Comparison of ENCODE assay signal across 8 cellular contexts in the genomic region with DNA sequence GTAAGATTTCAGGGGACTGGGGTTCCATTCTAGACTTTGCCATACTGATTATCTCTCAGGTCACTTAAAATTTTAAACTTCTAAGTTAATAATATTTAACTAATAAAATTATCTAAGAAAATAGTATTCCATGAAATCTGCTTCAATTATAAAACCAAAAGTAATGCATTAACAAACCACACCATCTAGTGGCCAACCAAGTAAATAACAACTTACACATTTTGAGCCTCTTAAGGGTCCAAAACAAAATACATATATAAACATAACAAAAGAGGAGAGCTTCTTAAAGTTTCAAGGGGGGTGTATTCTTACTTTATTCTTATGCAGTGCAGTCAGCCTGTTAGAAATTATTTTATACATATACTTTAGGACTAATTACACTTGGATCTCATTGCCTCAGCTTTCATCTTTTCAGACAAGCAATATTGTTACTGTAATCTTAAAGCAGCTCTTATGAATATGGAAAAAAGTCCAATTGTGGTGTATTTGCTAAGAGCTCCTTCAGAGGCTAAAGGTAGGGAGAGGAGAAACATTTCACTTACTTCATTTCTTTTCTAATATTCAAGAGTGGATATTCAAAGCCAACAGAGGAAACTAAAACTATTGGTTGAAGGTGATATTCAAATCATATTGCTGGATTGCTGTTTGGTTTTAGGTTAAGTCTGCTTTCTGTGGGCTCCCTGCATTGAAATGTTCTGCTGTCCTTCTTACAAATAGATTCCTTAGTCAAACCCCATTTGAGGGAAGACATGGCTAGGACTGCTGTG.
A peak's percentile ranks its signal among the peaks of the same experiment; 100 is the strongest.
DNase-seq lines count a peak whose midpoint lies in the region; ATAC-seq and TF ChIP-seq lines count a peak whose summit lies in the region.

No MANE protein-coding gene starts in this region.

- H3K27ac Mint-ChIP-seq in memory B cell = peak overlapping the region; percentile 80
- H3K27ac Mint-ChIP-seq in activated naive CD4-positive, alpha-beta T cell treated with anti-CD3 and anti-CD28 coated beads, Interleukin-2, amount 50 U/mL, for 72 hours = no peak overlapping the region

- no peaks in the 10 kb centered on the region for H3K9me3 Mint-ChIP-seq in memory B cell
- H3K9me3 Mint-ChIP-seq in activated naive CD4-positive, alpha-beta T cell treated with anti-CD3 and anti-CD28 coated beads, Interleukin-2, amount 50 U/mL, for 72 hours = no peaks in the 10 kb centered on the region

- ATAC-seq in GM18498 (IDR thresholded peaks at IDR 0.05; ENCODE audit: unreplicated experiment) (peak; percentile 46), HG02840 (IDR thresholded peaks at IDR 0.05; ENCODE audit: low FRiP score, unreplicated experiment) (peak; percentile 25), memory B cell (ENCODE audit: low read depth) (peak; percentile 32)
- ATAC-seq in activated naive CD4-positive, alpha-beta T cell treated with anti-CD3 and anti-CD28 coated beads, Interleukin-2, amount 50 U/mL, for 72 hours = no peak

- peaks cover 11% of the 10 kb centered on the region for H3K36me3 Mint-ChIP-seq in memory B cell
- peaks cover 0 to 16% of the 10 kb centered on the region in 2 donors for H3K36me3 Mint-ChIP-seq in activated naive CD4-positive, alpha-beta T cell treated with anti-CD3 and anti-CD28 coated beads, Interleukin-2, amount 50 U/mL, for 72 hours

- H3K4me1 Mint-ChIP-seq in memory B cell = peaks cover 6% of the 10 kb centered on the region

- no peak overlapping the region for H3K4me3 Mint-ChIP-seq in memory B cell

- no peaks in the 10 kb centered on the region for H3K27me3 Mint-ChIP-seq in memory B cell

- peak; percentile 44 for TF ChIP-seq CTCF in AG09309 (IDR thresholded peaks at IDR 0.05; ENCODE audit: control insufficient read depth, insufficient read depth, low read depth, low read length, missing control alignments)
- TF ChIP-seq CTCF in cardiac fibroblast (IDR thresholded peaks at IDR 0.05; ENCODE audit: low read depth, low read length) = peak; percentile 53

- H3K4me3 ChIP-seq in AG09309 (ENCODE audit: control insufficient read depth, low read depth, low read length) = no peak overlapping the region
- no peak overlapping the region for H3K4me3 ChIP-seq in cardiac fibroblast (replicated peaks in 1 of 2; ENCODE audit: low read depth in 2 of 2, low read length in 2 of 2)

- DNase-seq in AG09309 (ENCODE audit: low read depth) (peak; percentile 4), NCI-H345 (lab: John Stamatoyannopoulos, UW) (peak; percentile 20), cardiac fibroblast (ENCODE audit: low read depth in 2 of 2) (peak; percentile 61 to 66), memory B cell (ENCODE audit: low spot score in 2 of 2) (peak in 1 of 2 donors; percentile 13), GM19240 (ENCODE audit: insufficient read length, low spot score) (no peak)
- no peak for DNase-seq in activated naive CD4-positive, alpha-beta T cell treated with anti-CD3 and anti-CD28 coated beads, Interleukin-2, amount 50 U/mL, for 72 hours (ENCODE audit: low spot score in 2 of 2)

Comparison
In these comparisons a context has a peak if more than half of its experiments do, and no peak if none do; other contexts are left out.
1. DNase-seq: peak in AG09309 (single experiment), NCI-H345 (single experiment) and cardiac fibroblast (2 of 2); none in activated naive CD4-positive, alpha-beta T cell treated with anti-CD3 and anti-CD28 coated beads, Interleukin-2, amount 50 U/mL, for 72 hours (0 of 2) and GM19240 (single experiment).
2. ATAC-seq: peak in GM18498 (single experiment), HG02840 (single experiment) and memory B cell (single experiment); none in activated naive CD4-positive, alpha-beta T cell treated with anti-CD3 and anti-CD28 coated beads, Interleukin-2, amount 50 U/mL, for 72 hours (0 of 2).